In genomic region chr13:91498298-91498697, GRCh38 we compare ENCODE assay signal across 23 cellular contexts.
"Had no signal": no experiment of that assay in that cellular context is flagged by ENCODE, and none has a peak within 500 bp of the region (broad histone marks: within the 10 kb centered on the region; RNA-seq: fewer than 3 reads in every experiment).

No MANE protein-coding gene starts in this region.

- ATAC-seq: effector memory CD8-positive, alpha-beta T cell; foreskin keratinocyte; gastroesophageal sphincter; heart left ventricle; left lung; left ventricle myocardium superior; lower lobe of right lung had no signal

- H3K4me1 Mint-ChIP-seq: endodermal cell, immature natural killer cell had no signal

- H2AFZ ChIP-seq: hepatocyte had no signal

- H3K27ac ChIP-seq: colonic mucosa, esophagus muscularis mucosa, foreskin keratinocyte, gastroesophageal sphincter, heart left ventricle, hepatocyte, left lung, lower lobe of right lung had no signal

- H3K4me3 Mint-ChIP-seq: dendritic cell treated with granulocyte-macrophage colony-stimulating factor and Interleukin-4, amounts not matched to agents 40 ng/mL and 50 ng/mL, for 4 days; effector memory CD8-positive, alpha-beta T cell; endodermal cell; immature natural killer cell; mesothelial cell of epicardium had no signal

- DNase-seq: colonic mucosa; cortex of kidney; effector CD8-positive, alpha-beta T cell; effector memory CD8-positive, alpha-beta T cell; endodermal cell; foreskin keratinocyte; heart left ventricle; hypothalamus; immature natural killer cell; islet precursor cell; kidney; kidney glomerular epithelial cell; left lung; left ventricle myocardium superior; lower lobe of right lung; mesenchymal stem cell had no signal

- H3K27ac Mint-ChIP-seq: dendritic cell treated with granulocyte-macrophage colony-stimulating factor and Interleukin-4, amounts not matched to agents 40 ng/mL and 50 ng/mL, for 4 days; effector memory CD8-positive, alpha-beta T cell; endodermal cell; immature natural killer cell; mesothelial cell of epicardium had no signal

- H3K9me3 ChIP-seq: colonic mucosa, esophagus muscularis mucosa, gastroesophageal sphincter, left lung, lower lobe of right lung had no signal

- H3K27me3 Mint-ChIP-seq: dendritic cell treated with granulocyte-macrophage colony-stimulating factor and Interleukin-4, amounts not matched to agents 40 ng/mL and 50 ng/mL, for 4 days; effector memory CD8-positive, alpha-beta T cell had no signal

- H3K36me3 Mint-ChIP-seq: mesothelial cell of epicardium had no signal

- H3K4me1 ChIP-seq: colonic mucosa, esophagus muscularis mucosa, foreskin keratinocyte, gastroesophageal sphincter, heart left ventricle, left lung, lower lobe of right lung had no signal

- H3K4me2 ChIP-seq: hepatocyte had no signal

- FAIRE-seq: endometrium, frontal cortex, kidney had no signal

- H3K36me3 ChIP-seq: colonic mucosa, esophagus muscularis mucosa, gastroesophageal sphincter, heart left ventricle, left lung, lower lobe of right lung had no signal

- H3K4me3 ChIP-seq: colonic mucosa, esophagus muscularis mucosa, gastroesophageal sphincter, heart left ventricle, hepatocyte, left lung, lower lobe of right lung had no signal

- H3K27me3 ChIP-seq: colonic mucosa, esophagus muscularis mucosa, foreskin keratinocyte, gastroesophageal sphincter, heart left ventricle, hepatocyte, left lung had no signal

- H3K79me2 ChIP-seq: hepatocyte had no signal
